1 cellular context compared by ENCODE assay signal in the genomic region with DNA sequence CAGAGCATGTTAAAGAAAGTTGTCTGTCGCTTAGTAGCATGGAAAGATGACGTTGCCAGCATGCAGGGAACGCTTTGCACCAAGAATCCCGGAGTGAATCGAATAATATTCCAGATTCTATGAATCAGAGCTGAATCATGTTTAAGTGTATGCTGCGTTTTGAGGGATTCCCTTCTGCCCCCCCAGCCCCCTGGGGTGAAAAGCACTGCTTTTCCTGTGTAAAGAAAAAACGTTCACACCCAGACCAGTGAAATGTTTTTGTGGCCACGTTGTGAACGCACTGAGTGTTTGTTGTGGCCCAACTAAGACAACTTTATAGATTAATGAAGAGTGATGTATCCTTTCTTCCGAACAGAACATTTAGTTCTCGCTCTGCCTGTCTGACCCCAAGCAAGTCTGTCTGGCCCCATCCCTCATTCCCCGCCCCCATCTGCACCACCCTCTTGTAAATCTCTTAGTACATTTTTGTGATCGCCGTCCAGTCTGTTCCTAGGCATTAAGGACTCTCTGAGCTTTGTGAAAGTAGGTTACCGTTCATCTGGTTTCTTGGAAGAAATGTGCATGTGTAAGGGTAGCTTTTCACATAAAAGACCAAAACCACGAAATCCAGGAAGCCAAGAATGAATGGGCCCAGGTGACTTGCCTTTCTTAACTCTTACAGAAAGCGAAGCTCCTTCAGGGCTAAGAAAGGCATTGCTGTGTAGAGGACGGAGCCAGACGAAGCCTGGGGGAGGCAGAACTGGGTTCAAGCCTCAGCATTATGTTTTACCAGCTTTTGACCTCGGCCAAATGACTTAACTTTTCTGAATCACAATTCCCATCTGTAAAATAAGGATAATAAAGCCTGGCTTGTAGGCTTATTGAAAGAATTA.
TF ChIP-seq lines count a peak whose summit lies in the region.

No MANE protein-coding gene starts in this region.

TF ChIP-seq in SK-N-SH, 30 proteins besides CTCF, POLR2A, EP300 and RAD21 (continued from another document):
- TF ChIP-seq MEF2A (IDR thresholded peaks at IDR 0.05; ENCODE audit: borderline replicate concordance, low read depth): 0 out of 2 replicates have a peak, but pooled peaks have one; percentile 14
- TF ChIP-seq SIN3A (IDR thresholded peaks at IDR 0.05; ENCODE audit: borderline replicate concordance, low read depth, low read length): peak; percentile 45; the same call in 1 of the 2 replicates
- peak; percentile 51; the same call in 1 of the 2 replicates for TF ChIP-seq NFIC (IDR thresholded peaks at IDR 0.05; ENCODE audit: borderline replicate concordance)
- peak; percentile 75 for TF ChIP-seq JUND (IDR thresholded peaks at IDR 0.05)
- TF ChIP-seq, protein P1, sequence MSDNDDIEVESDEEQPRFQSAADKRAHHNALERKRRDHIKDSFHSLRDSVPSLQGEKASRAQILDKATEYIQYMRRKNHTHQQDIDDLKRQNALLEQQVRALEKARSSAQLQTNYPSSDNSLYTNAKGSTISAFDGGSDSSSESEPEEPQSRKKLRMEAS (IDR thresholded peaks at IDR 0.05; ENCODE audit: low read depth): peak; percentile 81
- TF ChIP-seq, protein P2, sequence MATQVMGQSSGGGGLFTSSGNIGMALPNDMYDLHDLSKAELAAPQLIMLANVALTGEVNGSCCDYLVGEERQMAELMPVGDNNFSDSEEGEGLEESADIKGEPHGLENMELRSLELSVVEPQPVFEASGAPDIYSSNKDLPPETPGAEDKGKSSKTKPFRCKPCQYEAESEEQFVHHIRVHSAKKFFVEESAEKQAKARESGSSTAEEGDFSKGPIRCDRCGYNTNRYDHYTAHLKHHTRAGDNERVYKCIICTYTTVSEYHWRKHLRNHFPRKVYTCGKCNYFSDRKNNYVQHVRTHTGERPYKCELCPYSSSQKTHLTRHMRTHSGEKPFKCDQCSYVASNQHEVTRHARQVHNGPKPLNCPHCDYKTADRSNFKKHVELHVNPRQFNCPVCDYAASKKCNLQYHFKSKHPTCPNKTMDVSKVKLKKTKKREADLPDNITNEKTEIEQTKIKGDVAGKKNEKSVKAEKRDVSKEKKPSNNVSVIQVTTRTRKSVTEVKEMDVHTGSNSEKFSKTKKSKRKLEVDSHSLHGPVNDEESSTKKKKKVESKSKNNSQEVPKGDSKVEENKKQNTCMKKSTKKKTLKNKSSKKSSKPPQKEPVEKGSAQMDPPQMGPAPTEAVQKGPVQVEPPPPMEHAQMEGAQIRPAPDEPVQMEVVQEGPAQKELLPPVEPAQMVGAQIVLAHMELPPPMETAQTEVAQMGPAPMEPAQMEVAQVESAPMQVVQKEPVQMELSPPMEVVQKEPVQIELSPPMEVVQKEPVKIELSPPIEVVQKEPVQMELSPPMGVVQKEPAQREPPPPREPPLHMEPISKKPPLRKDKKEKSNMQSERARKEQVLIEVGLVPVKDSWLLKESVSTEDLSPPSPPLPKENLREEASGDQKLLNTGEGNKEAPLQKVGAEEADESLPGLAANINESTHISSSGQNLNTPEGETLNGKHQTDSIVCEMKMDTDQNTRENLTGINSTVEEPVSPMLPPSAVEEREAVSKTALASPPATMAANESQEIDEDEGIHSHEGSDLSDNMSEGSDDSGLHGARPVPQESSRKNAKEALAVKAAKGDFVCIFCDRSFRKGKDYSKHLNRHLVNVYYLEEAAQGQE (IDR thresholded peaks at IDR 0.05; ENCODE audit: low read depth, low read length): no peak
- TF ChIP-seq, protein P3, sequence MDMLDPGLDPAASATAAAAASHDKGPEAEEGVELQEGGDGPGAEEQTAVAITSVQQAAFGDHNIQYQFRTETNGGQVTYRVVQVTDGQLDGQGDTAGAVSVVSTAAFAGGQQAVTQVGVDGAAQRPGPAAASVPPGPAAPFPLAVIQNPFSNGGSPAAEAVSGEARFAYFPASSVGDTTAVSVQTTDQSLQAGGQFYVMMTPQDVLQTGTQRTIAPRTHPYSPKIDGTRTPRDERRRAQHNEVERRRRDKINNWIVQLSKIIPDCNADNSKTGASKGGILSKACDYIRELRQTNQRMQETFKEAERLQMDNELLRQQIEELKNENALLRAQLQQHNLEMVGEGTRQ (IDR thresholded peaks at IDR 0.05; ENCODE audit: borderline replicate concordance, low read depth, low read length): no peak
- TF ChIP-seq EZH2phosphoT487 (IDR thresholded peaks at IDR 0.05; ENCODE audit: borderline replicate concordance, low read depth): no peak
- peak; percentile 54; the same call in 1 of the 2 replicates for TF ChIP-seq TEAD4 (IDR thresholded peaks at IDR 0.05; ENCODE audit: borderline replicate concordance, insufficient read depth)
- TF ChIP-seq FOXM1 (IDR thresholded peaks at IDR 0.05; ENCODE audit: low read depth): no peak
